ENCODE assay signal across 17 cellular contexts in genomic region chr9:95108777-95109176, GRCh38.
"Had no signal": no experiment of that assay in that cellular context is flagged by ENCODE, and none has a peak within 500 bp of the region (broad histone marks: within the 10 kb centered on the region; RNA-seq: fewer than 3 reads in every experiment).

No MANE protein-coding gene starts in this region.

- H3K27me3 ChIP-seq: body of pancreas had no signal

- H3K4me1 ChIP-seq: parathyroid adenoma had no signal

- H3K4me3 ChIP-seq: body of pancreas, lung had no signal

- ATAC-seq: activated CD8-positive, alpha-beta T cell treated with anti-CD3 and anti-CD28 coated beads for 36 hours; activated T-cell treated with anti-CD3 and anti-CD28 coated beads, Interleukin-2, amount 50 U/mL, for 4 hours; body of pancreas; left colon; WTC11 had no signal

- DNase-seq: activated CD4-positive, alpha-beta T cell treated with anti-CD3 and anti-CD28 coated beads for 4 hours; activated CD8-positive, alpha-beta T cell treated with anti-CD3 and anti-CD28 coated beads for 36 hours; activated effector memory CD4-positive, alpha-beta T cell treated with Interleukin-2 at 50 U/mL for 16 hours; activated naive CD4-positive, alpha-beta T cell treated with anti-CD3 and anti-CD28 coated beads, Interleukin-2, amount 50 U/mL, for 16 hours; activated T-cell treated with anti-CD3 and anti-CD28 coated beads, Interleukin-2, amount 50 U/mL, for 4 hours; body of pancreas; central memory CD4-positive, alpha-beta T cell; cortex of kidney; effector CD8-positive, alpha-beta T cell; left colon; naive B cell; stimulated activated CD4-positive, alpha-beta T cell treated with anti-CD3 and anti-CD28 coated beads, Interleukin-15, amount 100 ng/mL, for 24 hours; stimulated activated CD4-positive, alpha-beta T cell treated with anti-CD3 and anti-CD28 coated beads, Interleukin-4, amount 100 ng/mL, for 1 hour; stimulated activated naive CD4-positive, alpha-beta T cell treated with Interleukin-2 at 50 U/mL for 16 hours had no signal

- H3K9me3 ChIP-seq: body of pancreas had no signal

- H3K27ac ChIP-seq: parathyroid adenoma had no signal
